Comparison of ENCODE assay signal across 11 cellular contexts in genomic region chr6:62891065-62891647, GRCh38.
A peak's percentile ranks its signal among the peaks of the same experiment; 100 is the strongest.
DNase-seq lines count a peak whose midpoint lies in the region; ATAC-seq and TF ChIP-seq lines count a peak whose summit lies in the region.
"Had no signal": no experiment of that assay in that cellular context is flagged by ENCODE, and none has a peak within 500 bp of the region (broad histone marks: within the 10 kb centered on the region; RNA-seq: fewer than 3 reads in every experiment).

No MANE protein-coding gene starts in this region.

- no peak overlapping the region for H3K4me3 Mint-ChIP-seq in type B pancreatic cell
- H3K4me3 Mint-ChIP-seq: activated CD4-positive, alpha-beta memory T cell treated with anti-CD3 and anti-CD28 coated beads, Interleukin-2, amount 10 ng/mL, durations not matched to agents 7 days and 5 days had no signal

- no peaks in the 10 kb centered on the region for H3F3A ChIP-seq in SK-N-SH (replicated peaks; ENCODE audit: insufficient read depth)

- TF ChIP-seq EP300 in SK-N-SH (IDR thresholded peaks at IDR 0.05; ENCODE audit: borderline replicate concordance in 1 of 2, low read depth in 1 of 2, low read length in 1 of 2) = no peak
- no peak for TF ChIP-seq EP300 in suprapubic skin (IDR thresholded peaks at IDR 0.05)

- no TSS peak for BruUV-seq in OCI-LY7 (replicated peaks; lab: Mats Ljungman, UMichigan)

- DNase-seq in SK-N-SH (peak; percentile 0), OCI-LY7 (ENCODE audit: low spot score) (peak; percentile 29), fibroblast of pulmonary artery (ENCODE audit: low read depth) (peak; percentile 0), type B pancreatic cell (ENCODE audit: extremely low spot score, unreplicated experiment) (no peak), DMS114 treated with DMSO at 0.1 percent for 48 hours (lab: John Stamatoyannopoulos, UW; ENCODE audit: unreplicated experiment) (no peak), suprapubic skin (ENCODE audit: low spot score in 2 of 2) (no peak), gastrocnemius medialis (no peak)
- DNase-seq: activated CD4-positive, alpha-beta memory T cell treated with anti-CD3 and anti-CD28 coated beads, Interleukin-2, amount 10 ng/mL, durations not matched to agents 7 days and 5 days; effector memory CD4-positive, alpha-beta T cell; stimulated activated naive CD8-positive, alpha-beta T cell treated with anti-CD3 and anti-CD28 coated beads, Interleukin-15, Interleukin-2, amounts not matched to agents 100 U/mL and 50 U/mL, for 24 hours had no signal

- H3K27ac ChIP-seq in SK-N-SH (ENCODE audit: low read depth in 2 of 2, low read length in 1 of 2) (no peak overlapping the region), OCI-LY7 (ENCODE audit: low read depth, low read length, poor library complexity, severe bottlenecking) (no peak overlapping the region), suprapubic skin (no peak overlapping the region), gastrocnemius medialis (no peak overlapping the region)

- H3K36me3 Mint-ChIP-seq in type B pancreatic cell = no peaks in the 10 kb centered on the region

- H3K36me3 ChIP-seq in SK-N-SH (replicated peaks in 1 of 2; ENCODE audit: control insufficient read depth in 1 of 2, insufficient read depth in 2 of 2, low read length in 1 of 2) (no peaks in the 10 kb centered on the region), OCI-LY7 (ENCODE audit: insufficient read depth, low read length) (no peaks in the 10 kb centered on the region), suprapubic skin (no peaks in the 10 kb centered on the region), gastrocnemius medialis (no peaks in the 10 kb centered on the region)

- 1% methylated on average over 2 of the region's 2 CpGs for WGBS in SK-N-SH (ENCODE audit: low lambda C conversion rate)
- 27% methylated on average over 2 of the region's 2 CpGs for WGBS in suprapubic skin

- ATAC-seq in SK-N-SH treated with all-trans-retinoic acid at 6 μM for 48 hours (no peak), gastrocnemius medialis (no peak)
- ATAC-seq: stimulated activated naive CD8-positive, alpha-beta T cell treated with anti-CD3 and anti-CD28 coated beads, Interleukin-15, Interleukin-2, amounts not matched to agents 100 U/mL and 50 U/mL, for 24 hours had no signal

- H3K27me3 Mint-ChIP-seq in type B pancreatic cell = peaks cover 2% of the 10 kb centered on the region
- H3K27me3 Mint-ChIP-seq: activated CD4-positive, alpha-beta memory T cell treated with anti-CD3 and anti-CD28 coated beads, Interleukin-2, amount 10 ng/mL, durations not matched to agents 7 days and 5 days had no signal

- H3K9me3 ChIP-seq in SK-N-SH (no peaks in the 10 kb centered on the region), OCI-LY7 (ENCODE audit: low read length) (no peaks in the 10 kb centered on the region), suprapubic skin (no peaks in the 10 kb centered on the region), gastrocnemius medialis (no peaks in the 10 kb centered on the region)

- H2AFZ ChIP-seq in SK-N-SH (ENCODE audit: low read depth) = no peak overlapping the region
- no peak overlapping the region for H2AFZ ChIP-seq in OCI-LY7 (ENCODE audit: low read length)

- no peak overlapping the region for H3K9ac ChIP-seq in SK-N-SH

- intact Hi-C loops in OCI-LY7 (cut with micrococcal nuclease; ENCODE audit: unreplicated experiment) (no loop called here), gastrocnemius medialis (cut with DNase I; ENCODE audit: low total_unique reads) (no loop called here)

- H3K79me2 ChIP-seq in SK-N-SH (ENCODE audit: insufficient read depth) (no peaks in the 10 kb centered on the region), OCI-LY7 (ENCODE audit: insufficient read depth, low read depth, low read length) (no peaks in the 10 kb centered on the region)

- POLR2A ChIA-PET in SK-N-SH (lab: Yijun Ruan, JAX) (no interaction called here), OCI-LY7 (lab: Charles Lee) (interaction anchor here (1.5 kb wide), 1 partner anchor 9 kb away, joined by 3 read pairs; no protein-coding TSS in a partner anchor)

- H3K27me3 ChIP-seq in SK-N-SH (ENCODE audit: insufficient read depth) (no peaks in the 10 kb centered on the region), suprapubic skin (no peaks in the 10 kb centered on the region), gastrocnemius medialis (no peaks in the 10 kb centered on the region)

- no peak; the same call in 1 of the 2 replicates for TF ChIP-seq RAD21 in SK-N-SH (IDR thresholded peaks at IDR 0.05; ENCODE audit: low read length)

- H3K4me3 ChIP-seq in SK-N-SH (ENCODE audit: low read depth in 2 of 2, low read length in 1 of 2) (no peak overlapping the region; a peak in 1 of 4 replicates), OCI-LY7 (ENCODE audit: low read depth, low read length, poor library complexity, severe bottlenecking) (no peak overlapping the region), fibroblast of pulmonary artery (replicated peaks; ENCODE audit: low read depth, low read length) (no peak overlapping the region), suprapubic skin (no peak overlapping the region), gastrocnemius medialis (no peak overlapping the region)

- no peaks in the 10 kb centered on the region for H3K4me1 ChIP-seq in SK-N-SH (ENCODE audit: control insufficient read depth in 1 of 2, insufficient read depth in 2 of 2, low read depth in 1 of 2, low read length in 1 of 2)
- no peaks in the 10 kb centered on the region for H3K4me1 ChIP-seq in OCI-LY7 (ENCODE audit: insufficient read depth, low read length, poor library complexity, severe bottlenecking)
- no peaks in the 10 kb centered on the region for H3K4me1 ChIP-seq in suprapubic skin
- H3K4me1 ChIP-seq in gastrocnemius medialis = no peaks in the 10 kb centered on the region

- H3K27ac Mint-ChIP-seq in type B pancreatic cell = no peak overlapping the region
- H3K27ac Mint-ChIP-seq: activated CD4-positive, alpha-beta memory T cell treated with anti-CD3 and anti-CD28 coated beads, Interleukin-2, amount 10 ng/mL, durations not matched to agents 7 days and 5 days had no signal

- no peaks in the 10 kb centered on the region for H4K20me1 ChIP-seq in SK-N-SH (ENCODE audit: insufficient read depth)
- H4K20me1 ChIP-seq in OCI-LY7 (ENCODE audit: insufficient read depth, low read length) = no peaks in the 10 kb centered on the region

- no peak overlapping the region for H3K4me2 ChIP-seq in SK-N-SH
- no peak overlapping the region for H3K4me2 ChIP-seq in OCI-LY7 (ENCODE audit: low read length)

- H3K9me3 Mint-ChIP-seq in type B pancreatic cell = no peaks in the 10 kb centered on the region
- H3K9me3 Mint-ChIP-seq: activated CD4-positive, alpha-beta memory T cell treated with anti-CD3 and anti-CD28 coated beads, Interleukin-2, amount 10 ng/mL, durations not matched to agents 7 days and 5 days had no signal

- no peaks in the 10 kb centered on the region for H3K4me1 Mint-ChIP-seq in type B pancreatic cell (ENCODE audit: unreplicated experiment)
- H3K4me1 Mint-ChIP-seq: activated CD4-positive, alpha-beta memory T cell treated with anti-CD3 and anti-CD28 coated beads, Interleukin-2, amount 10 ng/mL, durations not matched to agents 7 days and 5 days had no signal

- CTCF ChIA-PET in SK-N-SH (lab: Yijun Ruan, JAX) (interaction anchor here (1.0 to 1.2 kb wide), 2 partner anchors 8 to 12 kb away, joined by 3 to 6 read pairs; no protein-coding TSS in a partner anchor), OCI-LY7 (lab: Charles Lee; ENCODE audit: unreplicated experiment) (no interaction called here)

- in situ Hi-C loops in gastrocnemius medialis (cut with MboI; ENCODE audit: low sequenced_read_pairs in 4 of 4) = no loop called here

- no peaks in the 10 kb centered on the region for H3K9me2 ChIP-seq in SK-N-SH
- H3K9me2 ChIP-seq in OCI-LY7 (ENCODE audit: insufficient read depth, low read length) = no peaks in the 10 kb centered on the region

- peak; percentile 68 for TF ChIP-seq CTCF in SK-N-SH (IDR thresholded peaks at IDR 0.05)
- peak; percentile 80 for TF ChIP-seq CTCF in OCI-LY7 (conservative IDR thresholded peaks at IDR 0.05; ENCODE audit: low read length)
- peak; percentile 19 for TF ChIP-seq CTCF in fibroblast of pulmonary artery (IDR thresholded peaks at IDR 0.05; ENCODE audit: low read length, missing control alignments)
- TF ChIP-seq CTCF in type B pancreatic cell (conservative IDR thresholded peaks at IDR 0.05) = peak; percentile 87
- no peak for TF ChIP-seq CTCF in suprapubic skin (IDR thresholded peaks at IDR 0.05)
- TF ChIP-seq CTCF in gastrocnemius medialis (IDR thresholded peaks at IDR 0.05 in 4 of 5, conservative IDR thresholded peaks at IDR 0.05 in 1 of 5) = no peak

- TF ChIP-seq POLR2A in suprapubic skin (IDR thresholded peaks at IDR 0.05) (no peak), gastrocnemius medialis (IDR thresholded peaks at IDR 0.05) (no peak)

TF ChIP-seq in SK-N-SH, 30 proteins besides CTCF, POLR2A, EP300 and RAD21 (continues in another document):
- TF ChIP-seq EZH2phosphoT487 (IDR thresholded peaks at IDR 0.05; ENCODE audit: borderline replicate concordance, low read depth) (no peak), FOXJ3 (CRISPR knock-in tag; IDR thresholded peaks at IDR 0.05) (no peak), FOXM1 (IDR thresholded peaks at IDR 0.05; ENCODE audit: low read depth) (no peak), SMC3 (IDR thresholded peaks at IDR 0.05; ENCODE audit: low read depth, low read length) (no peak), NFIC (IDR thresholded peaks at IDR 0.05; ENCODE audit: borderline replicate concordance) (no peak), RFX5 (IDR thresholded peaks at IDR 0.05; ENCODE audit: low read length) (no peak), GABPA (IDR thresholded peaks at IDR 0.05; ENCODE audit: low read depth) (no peak)

TF ChIP-seq in SK-N-SH treated with all-trans-retinoic acid at 6 μM for 48 hours, 23 proteins besides CTCF, POLR2A, EP300 and RAD21 (continues in another document):
- TF ChIP-seq ISL1 (CRISPR knock-in tag; IDR thresholded peaks at IDR 0.05) (no peak), BACH2 (CRISPR knock-in tag; IDR thresholded peaks at IDR 0.05; ENCODE audit: borderline replicate concordance) (no peak), OSR1 (CRISPR knock-in tag; IDR thresholded peaks at IDR 0.05) (no peak), CREB5 (CRISPR knock-in tag; IDR thresholded peaks at IDR 0.05; ENCODE audit: low read depth) (no peak), ZNF8 (CRISPR knock-in tag; IDR thresholded peaks at IDR 0.05) (no peak), RARB (CRISPR knock-in tag; IDR thresholded peaks at IDR 0.05) (no peak)

Comparison
In these comparisons a context has a peak if more than half of its experiments do, and no peak if none do; other contexts are left out.
1. DNase-seq: peak in SK-N-SH (single experiment), OCI-LY7 (single experiment) and fibroblast of pulmonary artery (single experiment); none in type B pancreatic cell (single experiment), DMS114 treated with DMSO at 0.1 percent for 48 hours (single experiment), suprapubic skin (0 of 2) and gastrocnemius medialis (0 of 2).
2. CTCF ChIP-seq: peak in SK-N-SH (single experiment), OCI-LY7 (single experiment), fibroblast of pulmonary artery (single experiment) and type B pancreatic cell (single experiment); none in suprapubic skin (0 of 2) and gastrocnemius medialis (0 of 5).